2 cellular contexts compared by ENCODE assay signal in the genomic region with DNA sequence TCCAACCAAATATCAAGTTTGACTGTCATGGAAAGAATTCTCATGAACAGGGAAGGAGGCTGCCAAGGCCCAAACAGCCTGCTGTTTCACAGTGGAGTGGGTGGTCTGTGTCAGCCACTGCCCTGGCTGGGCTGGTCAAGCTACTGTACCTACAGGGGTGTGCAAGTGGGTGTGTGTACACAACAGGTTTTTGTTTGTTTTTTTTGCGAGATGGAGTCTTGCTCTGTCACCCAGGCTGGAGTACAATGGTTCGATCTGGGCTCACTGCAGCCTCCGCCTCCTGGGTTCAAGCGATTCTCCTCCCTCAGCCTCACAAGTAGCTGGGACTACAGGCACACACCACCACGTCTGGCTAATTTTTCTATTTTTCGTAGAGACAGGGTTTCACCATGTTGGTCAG. TPM values are rescaled to one million over a fixed set of nuclear protein-coding genes. Genes with fewer than 3 reads are reported as not detected.
"Had no signal": no experiment of that assay in that cellular context is flagged by ENCODE, and none has a peak within 500 bp of the region (broad histone marks: within the 10 kb centered on the region; RNA-seq: fewer than 3 reads in every experiment).

No MANE protein-coding gene starts in this region.

RNA-seq across cellular contexts. Expression of a gene that starts 32.2 kb away (rescaled TPM):
- total RNA-seq: activated CD8-positive, alpha-beta memory T cell treated with anti-CD3 and anti-CD28 coated beads, Interleukin-2, amount 10 ng/mL, durations not matched to agents 7 days and 5 days; T-helper 2 cell treated with Interferon-gamma antibody and Interleukin-4, amounts not matched to agents 100 ng/mL and 5 ng/mL, for 36 hours had no signal
